In the genomic region with DNA sequence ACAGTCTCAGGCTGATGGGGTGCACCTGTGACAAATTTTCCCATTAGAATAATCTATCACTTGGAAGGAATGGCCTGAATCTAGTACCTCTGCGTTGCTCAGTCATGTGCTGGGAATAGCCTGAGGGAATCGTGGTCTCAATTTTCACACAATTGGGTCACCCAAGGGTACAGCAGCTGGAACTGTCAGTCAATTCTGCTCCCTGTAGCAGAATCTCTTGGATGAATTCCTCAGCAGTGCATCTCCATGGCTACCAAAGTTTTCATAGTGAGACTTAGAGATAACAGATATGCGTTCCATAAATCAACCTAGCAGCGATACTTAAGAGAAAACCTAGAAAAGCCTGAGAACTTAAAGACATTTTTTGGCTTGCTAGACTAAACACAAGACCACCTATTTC, we compare ENCODE assay signal across 20 cellular contexts.
A peak's percentile ranks its signal among the peaks of the same experiment; 100 is the strongest.
DNase-seq lines count a peak whose midpoint lies in the region; ATAC-seq and TF ChIP-seq lines count a peak whose summit lies in the region.
"Had no signal": no experiment of that assay in that cellular context is flagged by ENCODE, and none has a peak within 500 bp of the region (broad histone marks: within the 10 kb centered on the region; RNA-seq: fewer than 3 reads in every experiment).

No MANE protein-coding gene starts in this region.

- H4K8ac ChIP-seq in trophoblast cell (ENCODE audit: low read depth, low read length): no peak overlapping the region

- H2BK12ac ChIP-seq in trophoblast cell (ENCODE audit: low read length): no peak overlapping the region

- H2BK5ac ChIP-seq in trophoblast cell (ENCODE audit: low read depth, low read length, poor library complexity): no peak overlapping the region

- POLR2A ChIA-PET in HEK293T (lab: Yijun Ruan, JAX): no interaction called here

- no peak overlapping the region for H2AK5ac ChIP-seq in trophoblast cell (ENCODE audit: low read length)

- no peak overlapping the region for H3K4me3 Mint-ChIP-seq in endodermal cell
- H3K4me3 Mint-ChIP-seq: CD4-positive, alpha-beta memory T cell had no signal

- H3K4ac ChIP-seq in trophoblast cell (ENCODE audit: low read depth, low read length): no peak overlapping the region

- H3K4me1 Mint-ChIP-seq in endodermal cell: no peaks in the 10 kb centered on the region
- H3K4me1 Mint-ChIP-seq: CD4-positive, alpha-beta memory T cell had no signal

- peaks cover 2% of the 10 kb centered on the region for H3K79me1 ChIP-seq in trophoblast cell (ENCODE audit: low read length)

- no peak overlapping the region for H4K12ac ChIP-seq in trophoblast cell (ENCODE audit: low read depth, low read length)

- no peak for ATAC-seq in HG03521 (IDR thresholded peaks at IDR 0.05; ENCODE audit: unreplicated experiment)
- ATAC-seq: A549, HepG2, PC-3 had no signal

- H2AFZ ChIP-seq in trophoblast cell (ENCODE audit: insufficient read depth, low read length, poor library complexity): no peak overlapping the region

- H4K91ac ChIP-seq in trophoblast cell (ENCODE audit: low read depth, low read length): no peak overlapping the region

- no peaks in the 10 kb centered on the region for H3K36me3 Mint-ChIP-seq in endodermal cell (ENCODE audit: low read depth)
- H3K36me3 Mint-ChIP-seq: CD4-positive, alpha-beta memory T cell had no signal

- no peaks in the 10 kb centered on the region for H3K9me3 Mint-ChIP-seq in endodermal cell

- H3K23ac ChIP-seq in trophoblast cell (ENCODE audit: low read length): no peak overlapping the region

- H3K4me3 ChIP-seq in endodermal cell (ENCODE audit: low read length) (no peak overlapping the region), trophoblast cell (ENCODE audit: low read depth, low read length) (no peak overlapping the region), sigmoid colon (no peak overlapping the region)
- H3K4me3 ChIP-seq: A549 had no signal

- no peaks in the 10 kb centered on the region for H3K27me3 ChIP-seq in endodermal cell (ENCODE audit: control insufficient read depth, insufficient read depth, low read length, poor library complexity, severe bottlenecking)
- H3K27me3 ChIP-seq in trophoblast cell (ENCODE audit: insufficient read depth, low read length): no peaks in the 10 kb centered on the region
- no peaks in the 10 kb centered on the region for H3K27me3 ChIP-seq in sigmoid colon

- H3K9ac ChIP-seq in endodermal cell (ENCODE audit: extremely low read depth, low read length, poor library complexity, severe bottlenecking) (no peak overlapping the region), trophoblast cell (ENCODE audit: low read length) (no peak overlapping the region)

- H3K27ac ChIP-seq in endodermal cell (ENCODE audit: low read depth, low read length): peak overlapping the region; percentile 64
- no peak overlapping the region for H3K27ac ChIP-seq in trophoblast cell (ENCODE audit: low read depth, low read length)
- H3K27ac ChIP-seq in sigmoid colon: no peak overlapping the region
- H3K27ac ChIP-seq: A549, RWPE1 had no signal

- H3K79me2 ChIP-seq in trophoblast cell (ENCODE audit: control insufficient read depth, insufficient read depth, low read length, poor library complexity): no peaks in the 10 kb centered on the region

- no peak overlapping the region for H3K14ac ChIP-seq in trophoblast cell (ENCODE audit: low read length)

- no peaks in the 10 kb centered on the region for H3K27me3 Mint-ChIP-seq in endodermal cell (ENCODE audit: insufficient read depth)
- H3K27me3 Mint-ChIP-seq: CD4-positive, alpha-beta memory T cell had no signal

- DNase-seq in HEK293T (ENCODE audit: extremely low spot score) (peak; percentile 22), RPMI7951 (ENCODE audit: low read depth) (peak; percentile 5), endodermal cell (no peak), trophoblast cell (peak; percentile 93 to 99), HUDEP-2 (lab: John Stamatoyannopoulos, UW; ENCODE audit: unreplicated experiment in 76 of 76) (no peak), sigmoid colon (no peak)
- no peak for DNase-seq in stimulated activated CD4-positive, alpha-beta T cell treated with anti-CD3 and anti-CD28 coated beads, Interleukin-2, amount 100 ng/mL, for 48 hours
- DNase-seq: CD4-positive, alpha-beta memory T cell; DMS153; GF-D8; KBM-7; NCI-H1436; NCI-H2029 treated with DMSO at 0.1 percent for 48 hours; NCI-H510A treated with DMSO at 0.1 percent for 48 hours; NCI-H82; PC-3 had no signal

- TF ChIP-seq CTCF in endodermal cell (conservative IDR thresholded peaks at IDR 0.05) (no peak), sigmoid colon (IDR thresholded peaks at IDR 0.05) (no peak)

- no peak for TF ChIP-seq EP300 in sigmoid colon (IDR thresholded peaks at IDR 0.05)

- intact Hi-C loops in sigmoid colon (cut with DNase I): no loop called here

- H2BK120ac ChIP-seq in trophoblast cell (ENCODE audit: insufficient read depth, low read length, poor library complexity): no peak overlapping the region

- WGBS in endodermal cell (ENCODE audit: insufficient coverage in 1 of 2, insufficient read length in 1 of 2), 2 experiments: 54 to 90% methylated on average over 4 of the region's 4 CpGs
- WGBS in trophoblast cell (ENCODE audit: extremely low coverage, insufficient coverage, insufficient read length): no CpG with 5 or more reads among the region's 4 CpGs
- 84 to 88% methylated on average over 4 of the region's 4 CpGs for WGBS in sigmoid colon, 2 donors

- CTCF ChIA-PET in HEK293T (lab: Yijun Ruan, JAX): no interaction called here

- no peak overlapping the region for H3K18ac ChIP-seq in trophoblast cell (ENCODE audit: low read length)

- H3K4me1 ChIP-seq in endodermal cell (ENCODE audit: control insufficient read depth, insufficient read depth, low read length) (no peaks in the 10 kb centered on the region), trophoblast cell (ENCODE audit: control insufficient read depth in 1 of 2, insufficient read depth in 2 of 2, low read length in 2 of 2) (peaks cover 0 to 5% of the 10 kb centered on the region in 2 experiments), sigmoid colon (no peaks in the 10 kb centered on the region)
- H3K4me1 ChIP-seq: A549 had no signal

- H3K27ac Mint-ChIP-seq in endodermal cell: no peak overlapping the region
- H3K27ac Mint-ChIP-seq: CD4-positive, alpha-beta memory T cell had no signal

- H3K36me3 ChIP-seq in endodermal cell (ENCODE audit: control insufficient read depth, insufficient read depth, low read length) (no peaks in the 10 kb centered on the region), trophoblast cell (ENCODE audit: control insufficient read depth in 1 of 2, insufficient read depth in 2 of 2, low read length in 2 of 2) (no peaks in the 10 kb centered on the region), sigmoid colon (no peaks in the 10 kb centered on the region)

- TF ChIP-seq POLR2A in sigmoid colon (IDR thresholded peaks at IDR 0.05): no peak

- H3K9me3 ChIP-seq in endodermal cell (ENCODE audit: control insufficient read depth, low read length) (no peaks in the 10 kb centered on the region), trophoblast cell (ENCODE audit: insufficient read depth, low read depth, low read length) (no peaks in the 10 kb centered on the region), sigmoid colon (no peaks in the 10 kb centered on the region)
- H3K9me3 ChIP-seq: A549 had no signal

- H3K4me2 ChIP-seq in trophoblast cell (ENCODE audit: low read length): no peak overlapping the region
- H3K4me2 ChIP-seq: A549 had no signal

TF ChIP-seq in HEK293T, 16 proteins besides CTCF, POLR2A, EP300 and RAD21:
- no peak for TF ChIP-seq SUZ12 (IDR thresholded peaks at IDR 0.05)
- TF ChIP-seq, protein P1, sequence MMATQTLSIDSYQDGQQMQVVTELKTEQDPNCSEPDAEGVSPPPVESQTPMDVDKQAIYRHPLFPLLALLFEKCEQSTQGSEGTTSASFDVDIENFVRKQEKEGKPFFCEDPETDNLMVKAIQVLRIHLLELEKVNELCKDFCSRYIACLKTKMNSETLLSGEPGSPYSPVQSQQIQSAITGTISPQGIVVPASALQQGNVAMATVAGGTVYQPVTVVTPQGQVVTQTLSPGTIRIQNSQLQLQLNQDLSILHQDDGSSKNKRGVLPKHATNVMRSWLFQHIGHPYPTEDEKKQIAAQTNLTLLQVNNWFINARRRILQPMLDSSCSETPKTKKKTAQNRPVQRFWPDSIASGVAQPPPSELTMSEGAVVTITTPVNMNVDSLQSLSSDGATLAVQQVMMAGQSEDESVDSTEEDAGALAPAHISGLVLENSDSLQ (IDR thresholded peaks at IDR 0.05): peak; percentile 84

Comparison
In these comparisons a context has a peak if more than half of its experiments do, and no peak if none do; other contexts are left out.
1. DNase-seq: peak in HEK293T (single experiment), RPMI7951 (single experiment) and trophoblast cell (2 of 2); none in endodermal cell (single experiment), HUDEP-2 (0 of 76), stimulated activated CD4-positive, alpha-beta T cell treated with anti-CD3 and anti-CD28 coated beads, Interleukin-2, amount 100 ng/mL, for 48 hours (0 of 2) and sigmoid colon (single experiment).